1 cellular context compared by ENCODE assay signal in genomic region chr11:126026579-126026978, GRCh38.
TF ChIP-seq lines count a peak whose summit lies in the region.

No MANE protein-coding gene starts in this region.

TF ChIP-seq in HepG2, 621 proteins besides CTCF, POLR2A, EP300 and RAD21:
- TF ChIP-seq ZMYM3 (CRISPR knock-in tag; IDR thresholded peaks at IDR 0.05) (no peak), ZFP1 (CRISPR knock-in tag; IDR thresholded peaks at IDR 0.05) (no peak), ZGPAT (CRISPR knock-in tag; IDR thresholded peaks at IDR 0.05) (no peak), PAXIP1 (CRISPR knock-in tag; conservative IDR thresholded peaks at IDR 0.05) (0 out of 2 replicates have a peak, but pooled peaks have one; percentile 30), FOXP1 (IDR thresholded peaks at IDR 0.05) (no peak), FOXP1 (CRISPR knock-in tag; IDR thresholded peaks at IDR 0.05) (no peak), ARID5B (CRISPR knock-in tag; IDR thresholded peaks at IDR 0.05) (peak; percentile 49; the same call in 1 of the 2 replicates), DPF2 (CRISPR knock-in tag; IDR thresholded peaks at IDR 0.05; ENCODE audit: borderline replicate concordance, low read depth) (no peak), ZNF781 (CRISPR knock-in tag; IDR thresholded peaks at IDR 0.05; ENCODE audit: borderline replicate concordance, not compliant biosample characterization) (no peak), IKZF4 (CRISPR knock-in tag; IDR thresholded peaks at IDR 0.05; ENCODE audit: borderline replicate concordance, low read depth, not compliant biosample characterization) (no peak), ZBTB42 (CRISPR knock-in tag; IDR thresholded peaks at IDR 0.05) (0 out of 2 replicates have a peak, but pooled peaks have one; percentile 47), ZNF256 (CRISPR knock-in tag; conservative IDR thresholded peaks at IDR 0.05) (no peak), MEIS2 (CRISPR knock-in tag; IDR thresholded peaks at IDR 0.05) (no peak), ZNF615 (CRISPR knock-in tag; IDR thresholded peaks at IDR 0.05; ENCODE audit: borderline replicate concordance) (no peak), ZNF329 (CRISPR knock-in tag; IDR thresholded peaks at IDR 0.05; ENCODE audit: low read depth) (no peak), RARA (CRISPR knock-in tag; IDR thresholded peaks at IDR 0.05) (0 out of 2 replicates have a peak, but pooled peaks have one; percentile 17), BCL6 (CRISPR knock-in tag; IDR thresholded peaks at IDR 0.05) (0 out of 2 replicates have a peak, but pooled peaks have one; percentile 43)
